ENCODE assay signal across 1 cellular context in the genomic region with DNA sequence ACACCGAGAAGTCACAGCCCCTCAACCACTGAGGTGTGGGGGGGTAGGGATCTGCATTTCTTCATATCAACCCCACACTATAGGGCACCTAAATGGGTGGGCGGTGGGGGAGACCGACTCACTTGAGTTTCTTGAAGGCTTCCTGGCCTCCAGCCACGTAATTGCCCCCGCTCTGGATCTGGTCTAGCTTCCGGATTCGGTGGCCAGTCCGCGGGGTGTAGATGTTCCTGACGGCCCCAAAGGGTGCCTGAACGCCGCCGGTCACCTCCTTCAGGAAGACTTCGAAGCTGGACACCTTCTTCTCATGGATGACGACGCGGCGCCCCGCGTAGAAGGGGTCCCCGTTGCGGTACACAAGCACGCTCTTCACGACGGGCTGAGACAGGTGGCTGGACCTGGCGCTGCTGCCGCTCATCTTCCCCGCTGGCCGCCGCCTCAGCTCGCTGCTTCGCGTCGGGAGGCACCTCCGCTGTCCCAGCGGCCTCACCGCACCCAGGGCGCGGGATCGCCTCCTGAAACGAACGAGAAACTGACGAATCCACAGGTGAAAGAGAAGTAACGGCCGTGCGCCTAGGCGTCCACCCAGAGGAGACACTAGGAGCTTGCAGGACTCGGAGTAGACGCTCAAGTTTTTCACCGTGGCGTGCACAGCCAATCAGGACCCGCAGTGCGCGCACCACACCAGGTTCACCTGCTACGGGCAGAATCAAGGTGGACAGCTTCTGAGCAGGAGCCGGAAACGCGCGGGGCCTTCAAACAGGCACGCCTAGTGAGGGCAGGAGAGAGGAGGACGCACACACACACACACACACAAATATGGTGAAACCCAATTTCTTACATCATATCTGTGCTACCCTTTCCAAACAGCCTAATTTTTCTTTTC.
TF ChIP-seq lines count a peak whose summit lies in the region.

A gene (minus strand): TSS at position 724 of the 883 bp plus-strand sequence. CDS start 309 bp downstream, at position 415.

TF ChIP-seq in HEK293, 187 proteins besides CTCF, POLR2A, EP300 and RAD21 (continued from another document):
- TF ChIP-seq, protein P1, sequence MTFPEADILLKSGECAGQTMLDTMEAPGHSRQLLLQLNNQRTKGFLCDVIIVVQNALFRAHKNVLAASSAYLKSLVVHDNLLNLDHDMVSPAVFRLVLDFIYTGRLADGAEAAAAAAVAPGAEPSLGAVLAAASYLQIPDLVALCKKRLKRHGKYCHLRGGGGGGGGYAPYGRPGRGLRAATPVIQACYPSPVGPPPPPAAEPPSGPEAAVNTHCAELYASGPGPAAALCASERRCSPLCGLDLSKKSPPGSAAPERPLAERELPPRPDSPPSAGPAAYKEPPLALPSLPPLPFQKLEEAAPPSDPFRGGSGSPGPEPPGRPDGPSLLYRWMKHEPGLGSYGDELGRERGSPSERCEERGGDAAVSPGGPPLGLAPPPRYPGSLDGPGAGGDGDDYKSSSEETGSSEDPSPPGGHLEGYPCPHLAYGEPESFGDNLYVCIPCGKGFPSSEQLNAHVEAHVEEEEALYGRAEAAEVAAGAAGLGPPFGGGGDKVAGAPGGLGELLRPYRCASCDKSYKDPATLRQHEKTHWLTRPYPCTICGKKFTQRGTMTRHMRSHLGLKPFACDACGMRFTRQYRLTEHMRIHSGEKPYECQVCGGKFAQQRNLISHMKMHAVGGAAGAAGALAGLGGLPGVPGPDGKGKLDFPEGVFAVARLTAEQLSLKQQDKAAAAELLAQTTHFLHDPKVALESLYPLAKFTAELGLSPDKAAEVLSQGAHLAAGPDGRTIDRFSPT (tag by site-specific recombination; IDR thresholded peaks at IDR 0.05): no peak
- TF ChIP-seq ZBTB1 (tag by site-specific recombination; IDR thresholded peaks at IDR 0.05) (no peak), ZNF585B (tag by site-specific recombination; IDR thresholded peaks at IDR 0.05) (no peak), ZFP41 (tag by site-specific recombination; IDR thresholded peaks at IDR 0.05; ENCODE audit: borderline replicate concordance) (no peak), GLI2 (tag by site-specific recombination; IDR thresholded peaks at IDR 0.05; ENCODE audit: borderline replicate concordance, low read depth) (no peak), ZNF202 (tag by site-specific recombination; IDR thresholded peaks at IDR 0.05; ENCODE audit: borderline replicate concordance) (no peak), ZNF184 (tag by site-specific recombination; IDR thresholded peaks at IDR 0.05) (no peak), ZNF558 (tag by site-specific recombination; IDR thresholded peaks at IDR 0.05) (peak; percentile 14; the same call in 1 of the 2 replicates), SP3 (tag by site-specific recombination; IDR thresholded peaks at IDR 0.05) (peak; percentile 73), ZNF221 (tag by site-specific recombination; IDR thresholded peaks at IDR 0.05; ENCODE audit: borderline replicate concordance) (no peak), ZNF600 (tag by site-specific recombination; IDR thresholded peaks at IDR 0.05) (peak; percentile 96), ZNF76 (tag by site-specific recombination; IDR thresholded peaks at IDR 0.05; ENCODE audit: borderline replicate concordance, low read depth) (peak; percentile 62), ZNF112 (tag by site-specific recombination; IDR thresholded peaks at IDR 0.05) (no peak), ZNF610 (tag by site-specific recombination; IDR thresholded peaks at IDR 0.05; ENCODE audit: borderline replicate concordance) (peak; percentile 17; the same call in 1 of the 2 replicates), ZNF341 (tag by site-specific recombination; IDR thresholded peaks at IDR 0.05; ENCODE audit: low read depth) (peak; percentile 81), OSR2 (tag by site-specific recombination; IDR thresholded peaks at IDR 0.05) (peak; percentile 85), ZNF350 (tag by site-specific recombination; IDR thresholded peaks at IDR 0.05) (no peak), ZBTB48 (tag by site-specific recombination; IDR thresholded peaks at IDR 0.05) (no peak), ZNF843 (tag by site-specific recombination; IDR thresholded peaks at IDR 0.05) (no peak; the same call in 1 of the 2 replicates), ZNF792 (tag by site-specific recombination; IDR thresholded peaks at IDR 0.05) (no peak), ZNF24 (tag by site-specific recombination; IDR thresholded peaks at IDR 0.05) (0 out of 2 replicates have a peak, but pooled peaks have one; percentile 48), ZNF248 (tag by site-specific recombination; IDR thresholded peaks at IDR 0.05) (no peak), ZSCAN23 (tag by site-specific recombination; IDR thresholded peaks at IDR 0.05) (no peak), ZBTB8A (tag by site-specific recombination; IDR thresholded peaks at IDR 0.05) (peak; percentile 53; the same call in 1 of the 2 replicates), SCRT2 (tag by site-specific recombination; IDR thresholded peaks at IDR 0.05) (peak; percentile 100), ZFP69B (tag by site-specific recombination; IDR thresholded peaks at IDR 0.05) (peak; percentile 14; the same call in 1 of the 2 replicates), ZNF132 (tag by site-specific recombination; IDR thresholded peaks at IDR 0.05; ENCODE audit: borderline replicate concordance) (no peak)
- TF ChIP-seq, protein P2, sequence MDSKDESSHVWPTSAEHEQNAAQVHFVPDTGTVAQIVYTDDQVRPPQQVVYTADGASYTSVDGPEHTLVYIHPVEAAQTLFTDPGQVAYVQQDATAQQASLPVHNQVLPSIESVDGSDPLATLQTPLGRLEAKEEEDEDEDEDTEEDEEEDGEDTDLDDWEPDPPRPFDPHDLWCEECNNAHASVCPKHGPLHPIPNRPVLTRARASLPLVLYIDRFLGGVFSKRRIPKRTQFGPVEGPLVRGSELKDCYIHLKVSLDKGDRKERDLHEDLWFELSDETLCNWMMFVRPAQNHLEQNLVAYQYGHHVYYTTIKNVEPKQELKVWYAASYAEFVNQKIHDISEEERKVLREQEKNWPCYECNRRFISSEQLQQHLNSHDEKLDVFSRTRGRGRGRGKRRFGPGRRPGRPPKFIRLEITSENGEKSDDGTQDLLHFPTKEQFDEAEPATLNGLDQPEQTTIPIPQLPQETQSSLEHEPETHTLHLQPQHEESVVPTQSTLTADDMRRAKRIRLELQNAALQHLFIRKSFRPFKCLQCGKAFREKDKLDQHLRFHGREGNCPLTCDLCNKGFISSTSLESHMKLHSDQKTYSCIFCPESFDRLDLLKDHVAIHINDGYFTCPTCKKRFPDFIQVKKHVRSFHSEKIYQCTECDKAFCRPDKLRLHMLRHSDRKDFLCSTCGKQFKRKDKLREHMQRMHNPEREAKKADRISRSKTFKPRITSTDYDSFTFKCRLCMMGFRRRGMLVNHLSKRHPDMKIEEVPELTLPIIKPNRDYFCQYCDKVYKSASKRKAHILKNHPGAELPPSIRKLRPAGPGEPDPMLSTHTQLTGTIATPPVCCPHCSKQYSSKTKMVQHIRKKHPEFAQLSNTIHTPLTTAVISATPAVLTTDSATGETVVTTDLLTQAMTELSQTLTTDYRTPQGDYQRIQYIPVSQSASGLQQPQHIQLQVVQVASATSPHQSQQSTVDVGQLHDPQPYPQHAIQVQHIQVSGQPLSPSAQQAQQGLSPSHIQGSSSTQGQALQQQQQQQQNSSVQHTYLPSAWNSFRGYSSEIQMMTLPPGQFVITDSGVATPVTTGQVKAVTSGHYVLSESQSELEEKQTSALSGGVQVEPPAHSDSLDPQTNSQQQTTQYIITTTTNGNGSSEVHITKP (tag by site-specific recombination; IDR thresholded peaks at IDR 0.05): peak; percentile 93
- TF ChIP-seq, protein P3, sequence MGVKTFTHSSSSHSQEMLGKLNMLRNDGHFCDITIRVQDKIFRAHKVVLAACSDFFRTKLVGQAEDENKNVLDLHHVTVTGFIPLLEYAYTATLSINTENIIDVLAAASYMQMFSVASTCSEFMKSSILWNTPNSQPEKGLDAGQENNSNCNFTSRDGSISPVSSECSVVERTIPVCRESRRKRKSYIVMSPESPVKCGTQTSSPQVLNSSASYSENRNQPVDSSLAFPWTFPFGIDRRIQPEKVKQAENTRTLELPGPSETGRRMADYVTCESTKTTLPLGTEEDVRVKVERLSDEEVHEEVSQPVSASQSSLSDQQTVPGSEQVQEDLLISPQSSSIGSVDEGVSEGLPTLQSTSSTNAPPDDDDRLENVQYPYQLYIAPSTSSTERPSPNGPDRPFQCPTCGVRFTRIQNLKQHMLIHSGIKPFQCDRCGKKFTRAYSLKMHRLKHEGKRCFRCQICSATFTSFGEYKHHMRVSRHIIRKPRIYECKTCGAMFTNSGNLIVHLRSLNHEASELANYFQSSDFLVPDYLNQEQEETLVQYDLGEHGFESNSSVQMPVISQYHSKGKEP (tag by site-specific recombination; IDR thresholded peaks at IDR 0.05): no peak
- TF ChIP-seq, protein P4, sequence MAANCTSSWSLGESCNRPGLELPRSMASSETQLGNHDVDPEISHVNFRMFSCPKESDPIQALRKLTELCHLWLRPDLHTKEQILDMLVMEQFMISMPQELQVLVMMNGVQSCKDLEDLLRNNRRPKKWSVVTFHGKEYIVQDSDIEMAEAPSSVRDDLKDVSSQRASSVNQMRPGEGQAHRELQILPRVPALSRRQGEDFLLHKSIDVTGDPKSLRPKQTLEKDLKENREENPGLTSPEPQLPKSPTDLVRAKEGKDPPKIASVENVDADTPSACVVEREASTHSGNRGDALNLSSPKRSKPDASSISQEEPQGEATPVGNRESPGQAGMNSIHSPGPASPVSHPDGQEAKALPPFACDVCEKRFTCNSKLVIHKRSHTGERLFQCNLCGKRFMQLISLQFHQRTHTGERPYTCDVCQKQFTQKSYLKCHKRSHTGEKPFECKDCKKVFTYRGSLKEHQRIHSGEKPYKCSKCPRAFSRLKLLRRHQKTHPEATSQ (tag by site-specific recombination; IDR thresholded peaks at IDR 0.05): no peak; the same call in 1 of the 2 replicates
